17 cellular contexts compared by ENCODE assay signal in genomic region chr1:235397733-235398132, GRCh38. TPM values are rescaled to one million over a fixed set of nuclear protein-coding genes. Genes with fewer than 3 reads are reported as not detected.
A peak's percentile ranks its signal among the peaks of the same experiment; 100 is the strongest.
DNase-seq lines count a peak whose midpoint lies in the region; ATAC-seq, FAIRE-seq and TF ChIP-seq lines count a peak whose summit lies in the region.
"Had no signal": no experiment of that assay in that cellular context is flagged by ENCODE, and none has a peak within 500 bp of the region (broad histone marks: within the 10 kb centered on the region; RNA-seq: fewer than 3 reads in every experiment).

No MANE protein-coding gene starts in this region.

- H3K27me3 Mint-ChIP-seq in stimulated activated naive CD8-positive, alpha-beta T cell treated with anti-CD3 and anti-CD28 coated beads, Interleukin-15, amount 100 ng/mL, for 72 hours: no peaks in the 10 kb centered on the region
- H3K27me3 Mint-ChIP-seq: activated naive CD8-positive, alpha-beta T cell treated with anti-CD3 and anti-CD28 coated beads, Interleukin-2, amount 10 ng/mL, durations not matched to agents 7 days and 5 days; IgD-negative memory B cell had no signal

- TF ChIP-seq CTCF in AG09319 (IDR thresholded peaks at IDR 0.05; ENCODE audit: low read depth, low read length) (no peak), bronchial epithelial cell (IDR thresholded peaks at IDR 0.05; ENCODE audit: insufficient read depth, low read length, severe bottlenecking) (no peak)

- no peak overlapping the region for H3K27ac Mint-ChIP-seq in stimulated activated naive CD8-positive, alpha-beta T cell treated with anti-CD3 and anti-CD28 coated beads, Interleukin-15, amount 100 ng/mL, for 72 hours
- H3K27ac Mint-ChIP-seq: activated naive CD8-positive, alpha-beta T cell treated with anti-CD3 and anti-CD28 coated beads, Interleukin-2, amount 10 ng/mL, durations not matched to agents 7 days and 5 days had no signal

- no peaks in the 10 kb centered on the region for H3K27me3 ChIP-seq in bronchial epithelial cell (ENCODE audit: control insufficient read depth, insufficient read depth, low read length)
- H3K27me3 ChIP-seq: vagina had no signal

- H3K4me1 Mint-ChIP-seq in stimulated activated naive CD8-positive, alpha-beta T cell treated with anti-CD3 and anti-CD28 coated beads, Interleukin-15, amount 100 ng/mL, for 72 hours: peaks cover 5% of the 10 kb centered on the region

- ATAC-seq in stimulated activated naive CD8-positive, alpha-beta T cell treated with anti-CD3 and anti-CD28 coated beads, Interleukin-15, amount 100 ng/mL, for 72 hours: no peak
- ATAC-seq in HG03280 (IDR thresholded peaks at IDR 0.05; ENCODE audit: unreplicated experiment) (no peak), HG03342 (IDR thresholded peaks at IDR 0.05; ENCODE audit: unreplicated experiment) (no peak), HG03521 (IDR thresholded peaks at IDR 0.05; ENCODE audit: unreplicated experiment) (no peak)

- no peak overlapping the region for H3K4me3 ChIP-seq in bronchial epithelial cell (ENCODE audit: low read depth, low read length)
- H3K4me3 ChIP-seq: vagina had no signal

- peak; percentile 69 for DNase-seq in AG09319 (ENCODE audit: extremely low read depth, low read depth)
- DNase-seq in M059J (ENCODE audit: low read depth): peak; percentile 97
- DNase-seq in bronchial epithelial cell (ENCODE audit: low read depth): peak; percentile 96
- DNase-seq in kidney tubule cell (ENCODE audit: low spot score): peak; percentile 66
- no peak for DNase-seq in stimulated activated naive CD8-positive, alpha-beta T cell treated with anti-CD3 and anti-CD28 coated beads, Interleukin-15, amount 100 ng/mL, for 72 hours
- DNase-seq: activated naive CD8-positive, alpha-beta T cell treated with anti-CD3 and anti-CD28 coated beads, Interleukin-2, amount 10 ng/mL, durations not matched to agents 7 days and 5 days; C1 segment of cervical spinal cord; effector CD4-positive, alpha-beta T cell; GDM1; NCI-H1436 treated with DMSO at 0.1 percent for 48 hours; occipital lobe; SHP77 had no signal

- no peaks in the 10 kb centered on the region for H3K9me3 Mint-ChIP-seq in stimulated activated naive CD8-positive, alpha-beta T cell treated with anti-CD3 and anti-CD28 coated beads, Interleukin-15, amount 100 ng/mL, for 72 hours
- H3K9me3 Mint-ChIP-seq: activated naive CD8-positive, alpha-beta T cell treated with anti-CD3 and anti-CD28 coated beads, Interleukin-2, amount 10 ng/mL, durations not matched to agents 7 days and 5 days had no signal

- no peaks in the 10 kb centered on the region for H3K36me3 ChIP-seq in bronchial epithelial cell (ENCODE audit: control insufficient read depth, insufficient read depth, low read length)

- peak; percentile 18 for FAIRE-seq in bronchial epithelial cell (lab: Jason Lieb, UNC)

- H3K4me3 Mint-ChIP-seq in stimulated activated naive CD8-positive, alpha-beta T cell treated with anti-CD3 and anti-CD28 coated beads, Interleukin-15, amount 100 ng/mL, for 72 hours: no peak overlapping the region
- H3K4me3 Mint-ChIP-seq: activated naive CD8-positive, alpha-beta T cell treated with anti-CD3 and anti-CD28 coated beads, Interleukin-2, amount 10 ng/mL, durations not matched to agents 7 days and 5 days had no signal

RNA-seq across cellular contexts. Expression of gene TBCE, which starts 30.5 kb away (rescaled TPM):
- 20.8 and 30.3 TPM in 2 replicates for total RNA-seq in M059J (2014; rRNA removed; shearing (Covaris generic))
- 16.4 and 25.0 TPM in 2 replicates for total RNA-seq in bronchial epithelial cell

Comparison
In these comparisons a context has a peak if more than half of its experiments do, and no peak if none do; other contexts are left out.
1. DNase-seq: peak in AG09319 (single experiment), M059J (single experiment), bronchial epithelial cell (single experiment) and kidney tubule cell (single experiment); none in stimulated activated naive CD8-positive, alpha-beta T cell treated with anti-CD3 and anti-CD28 coated beads, Interleukin-15, amount 100 ng/mL, for 72 hours (0 of 2).